Comparison of ENCODE assay signal across 11 cellular contexts in the genomic region with DNA sequence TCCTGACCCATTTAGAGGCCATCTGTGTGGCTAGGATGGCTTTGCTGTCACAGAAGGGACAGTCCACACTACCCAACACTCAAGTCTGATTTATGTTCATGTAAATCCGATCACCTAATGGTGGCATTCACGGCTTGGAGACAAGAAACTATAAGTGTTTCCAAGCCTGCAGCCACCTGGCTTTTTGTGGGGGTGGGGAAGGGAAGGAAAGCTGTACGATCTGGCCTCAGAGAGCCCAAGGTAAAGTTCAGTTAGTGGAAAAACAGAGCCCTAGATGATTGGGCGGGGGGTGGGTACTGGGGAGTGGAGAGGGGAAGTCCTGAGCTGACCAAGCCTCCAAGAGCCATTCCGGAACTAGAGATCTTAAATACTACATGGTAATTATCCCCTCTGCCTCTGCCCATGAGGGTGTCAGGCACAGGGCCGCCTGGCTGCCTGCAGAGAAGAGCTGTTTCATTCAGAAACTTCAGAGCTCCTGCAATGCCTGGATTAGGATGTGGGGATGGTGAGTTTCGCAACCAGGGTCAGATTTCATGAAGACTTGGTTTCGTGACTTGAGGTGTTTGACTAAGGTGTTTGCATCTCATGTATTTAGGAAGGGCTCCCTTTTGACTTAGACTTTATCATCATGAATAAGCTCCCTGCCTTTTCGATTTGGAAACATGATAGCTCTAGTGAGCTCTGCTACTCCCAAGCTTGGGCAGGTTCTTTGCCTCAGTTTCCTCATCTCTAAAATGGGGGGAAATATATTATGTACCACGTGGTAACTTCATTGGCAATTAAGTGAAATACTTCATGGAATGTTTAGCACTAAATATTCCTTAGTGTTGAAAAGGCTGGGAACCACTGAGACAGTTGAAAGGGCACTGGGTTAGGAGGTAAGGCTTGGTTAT. TPM values are rescaled to one million over a fixed set of nuclear protein-coding genes. Genes with fewer than 3 reads are reported as not detected.
A peak's percentile ranks its signal among the peaks of the same experiment; 100 is the strongest.
DNase-seq lines count a peak whose midpoint lies in the region; ATAC-seq, FAIRE-seq and TF ChIP-seq lines count a peak whose summit lies in the region.
"Had no signal": no experiment of that assay in that cellular context is flagged by ENCODE, and none has a peak within 500 bp of the region (broad histone marks: within the 10 kb centered on the region; RNA-seq: fewer than 3 reads in every experiment).

No MANE protein-coding gene starts in this region.

- H3K56ac ChIP-seq in IMR-90 (ENCODE audit: extremely low read depth, insufficient read depth, low read length) = no peak overlapping the region

- no peak overlapping the region for H2BK5ac ChIP-seq in IMR-90 (ENCODE audit: low read depth, low read length, poor library complexity, severe bottlenecking)
- no peak overlapping the region for H2BK5ac ChIP-seq in mesenchymal stem cell (ENCODE audit: low read depth, low read length, poor library complexity, severe bottlenecking)

- no peak overlapping the region for H2BK20ac ChIP-seq in IMR-90 (ENCODE audit: low read depth, low read length)

- H3K79me1 ChIP-seq in IMR-90 (ENCODE audit: low read depth in 1 of 2, low read length in 2 of 2) (peaks cover 54 to 93% of the 10 kb centered on the region in 2 experiments), mesenchymal stem cell (replicated peaks; ENCODE audit: low read length, poor library complexity, severe bottlenecking) (no peaks in the 10 kb centered on the region)

- H2BK120ac ChIP-seq in IMR-90 (ENCODE audit: low read depth, low read length) (no peak overlapping the region), mesenchymal stem cell (ENCODE audit: low read depth, low read length) (no peak overlapping the region)

- H3K4me3 ChIP-seq in A673 (ENCODE audit: low read depth, low read length, poor library complexity, severe bottlenecking) (no peak overlapping the region), IMR-90 (ENCODE audit: insufficient read depth, low read depth, low read length) (no peak overlapping the region), K562 (no peak overlapping the region), mesenchymal stem cell (ENCODE audit: insufficient read depth in 1 of 2, low read depth in 1 of 2, low read length in 2 of 2) (no peak overlapping the region)

- H3K14ac ChIP-seq in IMR-90 (replicated peaks; ENCODE audit: low read depth, low read length) (0 out of 2 replicates have a peak overlapping the region, but pooled peaks have one; percentile 7), mesenchymal stem cell (ENCODE audit: low read length in 2 of 2) (peak overlapping the region in 1 of 2 experiments; percentile 62)

- TF ChIP-seq EP300 in K562 (IDR thresholded peaks at IDR 0.05; ENCODE audit: low read length) = no peak

- H2AK5ac ChIP-seq in IMR-90 (ENCODE audit: low read depth, low read length) (no peak overlapping the region), mesenchymal stem cell (ENCODE audit: low read length, severe bottlenecking) (no peak overlapping the region)

- H3K18ac ChIP-seq in IMR-90 (ENCODE audit: low read depth, low read length) = no peak overlapping the region
- H3K18ac ChIP-seq in mesenchymal stem cell (ENCODE audit: low read depth in 1 of 2, low read length in 2 of 2) = no peak overlapping the region

- CTCF ChIA-PET in A673 (lab: Charles Lee) = interaction anchor here (0.9 kb wide), 1 partner anchor 13 kb away, joined by 6 read pairs; no protein-coding TSS in a partner anchor
- CTCF ChIA-PET in IMR-90 (lab: Yijun Ruan, JAX) = interaction anchor here (1.8 kb wide), 1 partner anchor 14 kb away, joined by 7 read pairs; no protein-coding TSS in a partner anchor
- CTCF ChIA-PET in K562 (lab: Yijun Ruan, JAX; ENCODE audit: low intra/inter-chr PET ratio) = no interaction called here

- H3K36me3 ChIP-seq in A673 (ENCODE audit: insufficient read depth, low read length, poor library complexity, severe bottlenecking) (no peaks in the 10 kb centered on the region), IMR-90 (ENCODE audit: control insufficient read depth, insufficient read depth, low read length) (peaks cover 43% of the 10 kb centered on the region), K562 (ENCODE audit: control insufficient read depth, insufficient read depth, low read length) (no peaks in the 10 kb centered on the region), mesenchymal stem cell (ENCODE audit: control insufficient read depth in 1 of 2, insufficient read depth in 2 of 2, low read depth in 1 of 2, low read length in 2 of 2) (peaks cover 0 to 71% of the 10 kb centered on the region in 2 experiments)

- no peaks in the 10 kb centered on the region for H3K79me2 ChIP-seq in K562 (ENCODE audit: control insufficient read depth, insufficient read depth, low read length)

- no peak overlapping the region for H4K91ac ChIP-seq in IMR-90 (ENCODE audit: insufficient read depth, low read depth, low read length)
- H4K91ac ChIP-seq in mesenchymal stem cell (ENCODE audit: low read length) = no peak overlapping the region

- no CpG with 5 or more reads among the region's 10 CpGs for WGBS in IMR-90 (ENCODE audit: extremely low coverage in 2 of 2, insufficient read length in 1 of 2), 2 experiments
- WGBS in K562 (ENCODE audit: insufficient coverage, low coverage, missing lambda C conversion rate) = 1% methylated on average over 6 of the region's 10 CpGs
- 57% methylated on average over 10 of the region's 10 CpGs for WGBS in mesenchymal stem cell

- TF ChIP-seq POLR2A in IMR-90 (IDR thresholded peaks at IDR 0.05; ENCODE audit: low read depth, low read length) (no peak), K562 (conservative IDR thresholded peaks at IDR 0.05) (no peak)

- FAIRE-seq in K562 (lab: Jason Lieb, UNC) = no peak

- no peak overlapping the region for H2BK12ac ChIP-seq in mesenchymal stem cell (ENCODE audit: low read length in 2 of 2)

- H3K4ac ChIP-seq in IMR-90 (ENCODE audit: low read depth, low read length) = no peak overlapping the region
- peak overlapping the region in 1 of 2 experiments; percentile 18 for H3K4ac ChIP-seq in mesenchymal stem cell (ENCODE audit: low read depth in 1 of 2, low read length in 2 of 2)

- no peak for ATAC-seq in IMR-90 (ENCODE audit: low read depth)
- ATAC-seq in K562 = no peak
- no peak for ATAC-seq in GM18519 (IDR thresholded peaks at IDR 0.05; ENCODE audit: low FRiP score, unreplicated experiment)
- ATAC-seq: Panc1 had no signal

- TF ChIP-seq RAD21 in IMR-90 (IDR thresholded peaks at IDR 0.05; ENCODE audit: low read length) = no peak
- TF ChIP-seq RAD21 in K562 (CRISPR knock-in tag; conservative IDR thresholded peaks at IDR 0.05 in 1 of 2, IDR thresholded peaks at IDR 0.05 in 1 of 2) = no peak

- no peaks in the 10 kb centered on the region for H3K9me3 ChIP-seq in A673 (ENCODE audit: low read depth, low read length, poor library complexity, severe bottlenecking)
- H3K9me3 ChIP-seq in IMR-90 (ENCODE audit: control insufficient read depth, insufficient read depth, low read length) = no peaks in the 10 kb centered on the region
- no peaks in the 10 kb centered on the region for H3K9me3 ChIP-seq in K562 (replicated peaks; ENCODE audit: control insufficient read depth, insufficient read depth, low read depth, low read length)
- no peaks in the 10 kb centered on the region for H3K9me3 ChIP-seq in mesenchymal stem cell (ENCODE audit: control insufficient read depth, low read length)

- no peak overlapping the region for H4K5ac ChIP-seq in IMR-90 (ENCODE audit: low read depth, low read length)

- H3K27ac ChIP-seq in A673 (ENCODE audit: low read depth, low read length, poor library complexity, severe bottlenecking) (no peak overlapping the region), IMR-90 (ENCODE audit: insufficient read depth, low read length) (no peak overlapping the region), K562 (ENCODE audit: extremely low read depth, low read depth, low read length) (no peak overlapping the region), mesenchymal stem cell (ENCODE audit: low read length, poor library complexity, severe bottlenecking) (no peak overlapping the region)

- intact Hi-C loops in A673 (cut with micrococcal nuclease; ENCODE audit: unreplicated experiment) (no loop called here), IMR-90 (cut with micrococcal nuclease) (no loop called here), K562 (cut with micrococcal nuclease) (loop anchor here (10.0 kb wide), 1 partner anchor 174 kb away; no protein-coding TSS in a partner anchor)

- no peak overlapping the region for H3K4me2 ChIP-seq in IMR-90 (ENCODE audit: low read depth, low read length)
- no peak overlapping the region for H3K4me2 ChIP-seq in K562 (ENCODE audit: insufficient read depth, low read length)
- no peak overlapping the region for H3K4me2 ChIP-seq in mesenchymal stem cell (ENCODE audit: low read length, poor library complexity, severe bottlenecking)

- no peak overlapping the region for H2BK15ac ChIP-seq in IMR-90 (ENCODE audit: low read depth, low read length)
- no peak overlapping the region for H2BK15ac ChIP-seq in mesenchymal stem cell (ENCODE audit: low read depth, poor library complexity, severe bottlenecking)

- dilution Hi-C loops in IMR-90 (cut with HindIII; ENCODE audit: low sequenced_read_pairs, unreplicated experiment) = no loop called here

- H2AFZ ChIP-seq in IMR-90 (replicated peaks; ENCODE audit: low read length, poor library complexity) (no peak overlapping the region), K562 (ENCODE audit: low read depth, low read length) (no peak overlapping the region), mesenchymal stem cell (ENCODE audit: low read depth, low read length) (no peak overlapping the region)

- H3K9ac ChIP-seq in IMR-90 (ENCODE audit: low read depth, low read length) = no peak overlapping the region
- no peak overlapping the region for H3K9ac ChIP-seq in K562 (ENCODE audit: insufficient read depth in 1 of 2, low read depth in 2 of 2, low read length in 2 of 2)
- peak overlapping the region; percentile 24 for H3K9ac ChIP-seq in mesenchymal stem cell (ENCODE audit: low read length)

- peak; percentile 14 for DNase-seq in A673 (ENCODE audit: low spot score)
- DNase-seq in IMR-90 = peak; percentile 51
- DNase-seq in K562 (ENCODE audit: extremely low read depth in 1 of 4, low spot score in 3 of 4) = no peak
- DNase-seq in mesenchymal stem cell = no peak
- no peak for DNase-seq in activated CD4-positive, alpha-beta T cell treated with anti-CD3 and anti-CD28 coated beads, Interleukin-2, amount 50 U/mL, for 4 hours
- DNase-seq in activated CD4-positive, alpha-beta T cell treated with anti-CD3 and anti-CD28 coated beads for 4 hours = no peak
- DNase-seq in SHP77 treated with DMSO at 0.1 percent for 48 hours (lab: John Stamatoyannopoulos, UW) = no peak
- DNase-seq: activated CD4-positive, alpha-beta T cell treated with anti-CD3 and anti-CD28 coated beads, Interleukin-2, amount 10 ng/mL, durations not matched to agents 7 days and 5 days; T-helper 1 cell had no signal

- peaks cover 93% of the 10 kb centered on the region for H4K20me1 ChIP-seq in IMR-90 (ENCODE audit: insufficient read depth, low read length)
- no peaks in the 10 kb centered on the region for H4K20me1 ChIP-seq in K562 (replicated peaks; ENCODE audit: control insufficient read depth, insufficient read depth, low read length)

- POLR2A ChIA-PET in A673 (lab: Charles Lee; ENCODE audit: low non-redundant PET) = no interaction called here
- POLR2A ChIA-PET in IMR-90 (lab: Charles Lee; ENCODE audit: unreplicated experiment) = interaction anchor here (0.7 kb wide), 1 partner anchor 321 kb away, joined by 4 read pairs; no protein-coding TSS in a partner anchor
- POLR2A ChIA-PET in K562 (lab: Yijun Ruan, JAX) = interaction anchor here (0.7 to 1.3 kb wide), 3 partner anchors 9 to 13 kb away, joined by 3 read pairs; partner anchors contain the start of gene TIMP3

- no peak overlapping the region for H2AK9ac ChIP-seq in IMR-90 (replicated peaks; ENCODE audit: low read depth, low read length, poor library complexity)

- in situ Hi-C loops in IMR-90 (cut with MboI; ENCODE audit: low sequenced_read_pairs) = loop anchor here (25.0 kb wide), 1 partner anchor 848 kb away; no protein-coding TSS in a partner anchor
- in situ Hi-C loops in K562 (cut with MboI) = loop anchor here (10.0 kb wide), 1 partner anchor 164 kb away; no protein-coding TSS in a partner anchor

- peaks cover 10% of the 10 kb centered on the region for H3K27me3 ChIP-seq in A673 (replicated peaks; ENCODE audit: insufficient read depth, low read depth, low read length, poor library complexity)
- H3K27me3 ChIP-seq in IMR-90 (ENCODE audit: control insufficient read depth, insufficient read depth, low read length) = no peaks in the 10 kb centered on the region
- peaks cover 0 to 5% of the 10 kb centered on the region in 2 experiments; a peak in 1 of 5 replicates for H3K27me3 ChIP-seq in K562 (ENCODE audit: control insufficient read depth in 2 of 2, insufficient read depth in 2 of 2, low read length in 2 of 2)
- H3K27me3 ChIP-seq in mesenchymal stem cell (ENCODE audit: control insufficient read depth in 1 of 2, insufficient read depth in 1 of 2, low read length in 2 of 2) = no peaks in the 10 kb centered on the region

- TF ChIP-seq CTCF in A673 (conservative IDR thresholded peaks at IDR 0.05; ENCODE audit: low read depth, low read length) = no peak
- TF ChIP-seq CTCF in IMR-90 (conservative IDR thresholded peaks at IDR 0.05; ENCODE audit: low read depth, low read length) = no peak
- no peak for TF ChIP-seq CTCF in K562 (IDR thresholded peaks at IDR 0.05 in 2 of 3, conservative IDR thresholded peaks at IDR 0.05 in 1 of 3; ENCODE audit: insufficient read depth in 2 of 3, low read depth in 1 of 3, low read length in 3 of 3)

- H3K23ac ChIP-seq in IMR-90 (ENCODE audit: low read depth, low read length) = no peak overlapping the region
- no peak overlapping the region for H3K23ac ChIP-seq in mesenchymal stem cell (ENCODE audit: low read length in 2 of 2)

- BruUV-seq in A673 (replicated peaks; lab: Mats Ljungman, UMichigan) (no TSS peak), IMR-90 (replicated peaks; lab: Mats Ljungman, UMichigan) (no TSS peak), K562 (replicated peaks; lab: Mats Ljungman, UMichigan) (no TSS peak)

- no peaks in the 10 kb centered on the region for H3K4me1 ChIP-seq in A673 (ENCODE audit: insufficient read depth, low read length, poor library complexity, severe bottlenecking)
- H3K4me1 ChIP-seq in IMR-90 (ENCODE audit: control insufficient read depth, insufficient read depth, low read length) = peaks cover 13% of the 10 kb centered on the region; the same call in 1 of the 2 replicates
- H3K4me1 ChIP-seq in K562 (replicated peaks in 1 of 2; ENCODE audit: control insufficient read depth in 2 of 2, insufficient read depth in 2 of 2, low read length in 2 of 2) = no peaks in the 10 kb centered on the region
- no peaks in the 10 kb centered on the region for H3K4me1 ChIP-seq in mesenchymal stem cell (ENCODE audit: control insufficient read depth, insufficient read depth, low read depth, low read length)

- peaks cover 52% of the 10 kb centered on the region for H3K9me1 ChIP-seq in IMR-90 (ENCODE audit: insufficient read depth, low read length)
- no peaks in the 10 kb centered on the region for H3K9me1 ChIP-seq in K562 (ENCODE audit: control insufficient read depth, insufficient read depth, low read length)

- H4K8ac ChIP-seq in IMR-90 (ENCODE audit: low read depth in 2 of 2, low read length in 2 of 2) (no peak overlapping the region), mesenchymal stem cell (ENCODE audit: low read length) (no peak overlapping the region)

RNA-seq across cellular contexts. Expression of gene TIMP3, which starts 9.0 kb away (rescaled TPM):
- total RNA-seq in A673 (2021) (13.7 and 14.1 TPM in 2 replicates), IMR-90 (2012; rRNA removed) (98.8 and 108 TPM in 2 replicates), K562 (2014; rRNA removed) (0.14 and 0.16 TPM in 2 replicates), K562 (2014; rRNA removed; fragmentation: Illumina TruSeq; extraction: Trizol) (0.18 and 0.19 TPM in 2 replicates), K562 (2015; rRNA removed; fragmentation: Illumina TruSeq; extraction: Trizol) (0.07 and 0.15 TPM in 2 replicates), K562 (2021) (0.73 and 0.89 TPM in 2 replicates)
- polyA plus RNA-seq in IMR-90 (2012; rRNA removed) (173 and 179 TPM in 2 replicates), K562 (2011; rRNA removed) (0.20 and 0.24 TPM in 2 replicates), K562 (2014; fragmentation: Illumina TruSeq; extraction: Trizol) (0.25 and 0.28 TPM in 2 replicates), K562 (2014; fragmentation: Nextera tagmentation; extraction: Ambion mirVana) (under 1 TPM; 0.10 to 0.20 TPM), K562 (2014; rRNA removed) (0.07 and 0.20 TPM in 2 replicates)
- 114 and 148 TPM in 2 replicates for polyA plus RNA-seq in IMR-90 (2012; cell fraction: cytosol; rRNA removed)
- 70.7 and 131 TPM in 2 replicates for polyA plus RNA-seq in IMR-90 (2012; cell fraction: nucleus; rRNA removed; ENCODE audit: low replicate concordance)
- total RNA-seq in K562 (2011; cell fraction: chromatin; rRNA removed; ENCODE audit: low replicate concordance) = 0.21 and 0.25 TPM in 2 replicates
- 0.13 and 0.50 TPM in 2 replicates for total RNA-seq in K562 (2011; cell fraction: nucleolus; rRNA removed)
- 0.29 and 0.84 TPM in 2 replicates for total RNA-seq in K562 (2011; cell fraction: nucleoplasm; rRNA removed)
- 0.12 and 0.22 TPM in 2 replicates for polyA plus RNA-seq in K562 (2011; cell fraction: cytosol; rRNA removed)
- polyA plus RNA-seq in K562 (2011; cell fraction: nucleus; rRNA removed) = 0.09 and 0.10 TPM in 2 replicates
- polyA plus RNA-seq in K562 (2012) = 0.74 and 1.3 TPM in 2 replicates
- 0.28 and 0.30 TPM in 2 replicates for polyA minus RNA-seq in K562 (2011; rRNA and poly(A)+ RNA removed)
- 0.19 and 0.36 TPM in 2 replicates for polyA minus RNA-seq in K562 (2011; cell fraction: cytosol; rRNA and poly(A)+ RNA removed)
- 0.11 and 0.13 TPM in 2 replicates for polyA minus RNA-seq in K562 (2011; cell fraction: nucleus; rRNA and poly(A)+ RNA removed)
- polyA plus RNA-seq in mesenchymal stem cell (2013, experiment 1 of 2) = 319 TPM
- polyA plus RNA-seq in mesenchymal stem cell (2013, experiment 2 of 2) = 317 TPM
- total RNA-seq: activated CD4-positive, alpha-beta T cell treated with anti-CD3 and anti-CD28 coated beads, Interleukin-2, amount 10 ng/mL, durations not matched to agents 7 days and 5 days had no signal

Comparison
In these comparisons a context has a peak if more than half of its experiments do, and no peak if none do; other contexts are left out.
1. DNase-seq: peak in A673 (single experiment) and IMR-90 (single experiment); none in K562 (0 of 4), mesenchymal stem cell (single experiment), activated CD4-positive, alpha-beta T cell treated with anti-CD3 and anti-CD28 coated beads, Interleukin-2, amount 50 U/mL, for 4 hours (0 of 2), activated CD4-positive, alpha-beta T cell treated with anti-CD3 and anti-CD28 coated beads for 4 hours (0 of 2) and SHP77 treated with DMSO at 0.1 percent for 48 hours (single experiment).